1 cellular context compared by ENCODE assay signal in the genomic region with DNA sequence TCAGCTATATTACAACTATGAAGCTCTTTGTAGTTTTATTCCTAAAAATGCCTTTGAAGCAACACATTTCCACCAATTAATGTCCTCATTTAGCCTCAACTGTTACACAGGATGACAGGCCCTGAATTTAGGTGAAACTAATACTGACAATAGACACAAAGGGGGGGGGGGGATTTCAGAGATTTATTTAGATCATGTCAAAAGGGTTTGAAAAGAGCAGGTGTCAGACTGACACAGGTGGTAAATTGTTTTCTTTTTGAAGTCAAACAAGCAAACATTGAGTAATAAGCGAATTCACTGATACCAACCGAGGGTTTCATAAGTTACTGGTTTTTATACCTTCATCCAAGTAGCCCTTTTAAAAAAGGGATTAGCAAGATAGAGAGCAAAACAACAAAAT.
TF ChIP-seq lines count a peak whose summit lies in the region.

No MANE protein-coding gene starts in this region.

TF ChIP-seq in GM12878, 131 proteins besides CTCF, POLR2A, EP300 and RAD21 (continued from another document and continues in another):
- TF ChIP-seq, protein P1, sequence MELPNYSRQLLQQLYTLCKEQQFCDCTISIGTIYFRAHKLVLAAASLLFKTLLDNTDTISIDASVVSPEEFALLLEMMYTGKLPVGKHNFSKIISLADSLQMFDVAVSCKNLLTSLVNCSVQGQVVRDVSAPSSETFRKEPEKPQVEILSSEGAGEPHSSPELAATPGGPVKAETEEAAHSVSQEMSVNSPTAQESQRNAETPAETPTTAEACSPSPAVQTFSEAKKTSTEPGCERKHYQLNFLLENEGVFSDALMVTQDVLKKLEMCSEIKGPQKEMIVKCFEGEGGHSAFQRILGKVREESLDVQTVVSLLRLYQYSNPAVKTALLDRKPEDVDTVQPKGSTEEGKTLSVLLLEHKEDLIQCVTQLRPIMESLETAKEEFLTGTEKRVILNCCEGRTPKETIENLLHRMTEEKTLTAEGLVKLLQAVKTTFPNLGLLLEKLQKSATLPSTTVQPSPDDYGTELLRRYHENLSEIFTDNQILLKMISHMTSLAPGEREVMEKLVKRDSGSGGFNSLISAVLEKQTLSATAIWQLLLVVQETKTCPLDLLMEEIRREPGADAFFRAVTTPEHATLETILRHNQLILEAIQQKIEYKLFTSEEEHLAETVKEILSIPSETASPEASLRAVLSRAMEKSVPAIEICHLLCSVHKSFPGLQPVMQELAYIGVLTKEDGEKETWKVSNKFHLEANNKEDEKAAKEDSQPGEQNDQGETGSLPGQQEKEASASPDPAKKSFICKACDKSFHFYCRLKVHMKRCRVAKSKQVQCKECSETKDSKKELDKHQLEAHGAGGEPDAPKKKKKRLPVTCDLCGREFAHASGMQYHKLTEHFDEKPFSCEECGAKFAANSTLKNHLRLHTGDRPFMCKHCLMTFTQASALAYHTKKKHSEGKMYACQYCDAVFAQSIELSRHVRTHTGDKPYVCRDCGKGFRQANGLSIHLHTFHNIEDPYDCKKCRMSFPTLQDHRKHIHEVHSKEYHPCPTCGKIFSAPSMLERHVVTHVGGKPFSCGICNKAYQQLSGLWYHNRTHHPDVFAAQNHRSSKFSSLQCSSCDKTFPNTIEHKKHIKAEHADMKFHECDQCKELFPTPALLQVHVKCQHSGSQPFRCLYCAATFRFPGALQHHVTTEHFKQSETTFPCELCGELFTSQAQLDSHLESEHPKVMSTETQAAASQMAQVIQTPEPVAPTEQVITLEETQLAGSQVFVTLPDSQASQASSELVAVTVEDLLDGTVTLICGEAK (IDR thresholded peaks at IDR 0.05; ENCODE audit: borderline replicate concordance), result no peak
- TF ChIP-seq POLR2AphosphoS2 (IDR thresholded peaks at IDR 0.05; ENCODE audit: low read depth, low read length), result no peak
- TF ChIP-seq, protein P2, sequence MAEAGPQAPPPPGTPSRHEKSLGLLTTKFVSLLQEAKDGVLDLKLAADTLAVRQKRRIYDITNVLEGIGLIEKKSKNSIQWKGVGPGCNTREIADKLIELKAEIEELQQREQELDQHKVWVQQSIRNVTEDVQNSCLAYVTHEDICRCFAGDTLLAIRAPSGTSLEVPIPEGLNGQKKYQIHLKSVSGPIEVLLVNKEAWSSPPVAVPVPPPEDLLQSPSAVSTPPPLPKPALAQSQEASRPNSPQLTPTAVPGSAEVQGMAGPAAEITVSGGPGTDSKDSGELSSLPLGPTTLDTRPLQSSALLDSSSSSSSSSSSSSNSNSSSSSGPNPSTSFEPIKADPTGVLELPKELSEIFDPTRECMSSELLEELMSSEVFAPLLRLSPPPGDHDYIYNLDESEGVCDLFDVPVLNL (IDR thresholded peaks at IDR 0.05; ENCODE audit: low read depth, low read length), result no peak
- TF ChIP-seq MEF2B (IDR thresholded peaks at IDR 0.05; ENCODE audit: partially characterized antibody, poor library complexity, severe bottlenecking), result peak; percentile 42
- no peak for TF ChIP-seq ZNF274 (IDR thresholded peaks at IDR 0.05; ENCODE audit: insufficient read depth, insufficient read length)
- no peak for TF ChIP-seq HCFC1 (IDR thresholded peaks at IDR 0.05; ENCODE audit: low read length)
- TF ChIP-seq ASH2L (IDR thresholded peaks at IDR 0.05; ENCODE audit: borderline replicate concordance, low read depth), result no peak
- TF ChIP-seq, protein P3, sequence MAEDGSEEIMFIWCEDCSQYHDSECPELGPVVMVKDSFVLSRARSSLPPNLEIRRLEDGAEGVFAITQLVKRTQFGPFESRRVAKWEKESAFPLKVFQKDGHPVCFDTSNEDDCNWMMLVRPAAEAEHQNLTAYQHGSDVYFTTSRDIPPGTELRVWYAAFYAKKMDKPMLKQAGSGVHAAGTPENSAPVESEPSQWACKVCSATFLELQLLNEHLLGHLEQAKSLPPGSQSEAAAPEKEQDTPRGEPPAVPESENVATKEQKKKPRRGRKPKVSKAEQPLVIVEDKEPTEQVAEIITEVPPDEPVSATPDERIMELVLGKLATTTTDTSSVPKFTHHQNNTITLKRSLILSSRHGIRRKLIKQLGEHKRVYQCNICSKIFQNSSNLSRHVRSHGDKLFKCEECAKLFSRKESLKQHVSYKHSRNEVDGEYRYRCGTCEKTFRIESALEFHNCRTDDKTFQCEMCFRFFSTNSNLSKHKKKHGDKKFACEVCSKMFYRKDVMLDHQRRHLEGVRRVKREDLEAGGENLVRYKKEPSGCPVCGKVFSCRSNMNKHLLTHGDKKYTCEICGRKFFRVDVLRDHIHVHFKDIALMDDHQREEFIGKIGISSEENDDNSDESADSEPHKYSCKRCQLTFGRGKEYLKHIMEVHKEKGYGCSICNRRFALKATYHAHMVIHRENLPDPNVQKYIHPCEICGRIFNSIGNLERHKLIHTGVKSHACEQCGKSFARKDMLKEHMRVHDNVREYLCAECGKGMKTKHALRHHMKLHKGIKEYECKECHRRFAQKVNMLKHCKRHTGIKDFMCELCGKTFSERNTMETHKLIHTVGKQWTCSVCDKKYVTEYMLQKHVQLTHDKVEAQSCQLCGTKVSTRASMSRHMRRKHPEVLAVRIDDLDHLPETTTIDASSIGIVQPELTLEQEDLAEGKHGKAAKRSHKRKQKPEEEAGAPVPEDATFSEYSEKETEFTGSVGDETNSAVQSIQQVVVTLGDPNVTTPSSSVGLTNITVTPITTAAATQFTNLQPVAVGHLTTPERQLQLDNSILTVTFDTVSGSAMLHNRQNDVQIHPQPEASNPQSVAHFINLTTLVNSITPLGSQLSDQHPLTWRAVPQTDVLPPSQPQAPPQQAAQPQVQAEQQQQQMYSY (CRISPR knock-in tag; IDR thresholded peaks at IDR 0.05), result no peak
- no peak for TF ChIP-seq HDAC6 (IDR thresholded peaks at IDR 0.05; ENCODE audit: unreplicated experiment)
- TF ChIP-seq CHD1 (IDR thresholded peaks at IDR 0.05; ENCODE audit: low read depth, low read length), result no peak
- TF ChIP-seq NBN (IDR thresholded peaks at IDR 0.05), result no peak
- TF ChIP-seq TCF7 (IDR thresholded peaks at IDR 0.05; ENCODE audit: borderline replicate concordance), result peak; percentile 71
- no peak for TF ChIP-seq NR2C2 (IDR thresholded peaks at IDR 0.05; ENCODE audit: borderline replicate concordance, control insufficient read depth, insufficient read length, low read depth)
- TF ChIP-seq RBBP5 (conservative IDR thresholded peaks at IDR 0.05), result no peak
- no peak for TF ChIP-seq BRCA1 (IDR thresholded peaks at IDR 0.05; ENCODE audit: low read depth, low read length)
- TF ChIP-seq CREM (IDR thresholded peaks at IDR 0.05; ENCODE audit: low read depth), result peak; percentile 46; the same call in 1 of the 2 replicates
- TF ChIP-seq MYB (IDR thresholded peaks at IDR 0.05; ENCODE audit: borderline replicate concordance, low read depth, low read length), result no peak
- TF ChIP-seq CBX3 (IDR thresholded peaks at IDR 0.05; ENCODE audit: borderline replicate concordance, low read depth), result no peak
- TF ChIP-seq, protein P4, sequence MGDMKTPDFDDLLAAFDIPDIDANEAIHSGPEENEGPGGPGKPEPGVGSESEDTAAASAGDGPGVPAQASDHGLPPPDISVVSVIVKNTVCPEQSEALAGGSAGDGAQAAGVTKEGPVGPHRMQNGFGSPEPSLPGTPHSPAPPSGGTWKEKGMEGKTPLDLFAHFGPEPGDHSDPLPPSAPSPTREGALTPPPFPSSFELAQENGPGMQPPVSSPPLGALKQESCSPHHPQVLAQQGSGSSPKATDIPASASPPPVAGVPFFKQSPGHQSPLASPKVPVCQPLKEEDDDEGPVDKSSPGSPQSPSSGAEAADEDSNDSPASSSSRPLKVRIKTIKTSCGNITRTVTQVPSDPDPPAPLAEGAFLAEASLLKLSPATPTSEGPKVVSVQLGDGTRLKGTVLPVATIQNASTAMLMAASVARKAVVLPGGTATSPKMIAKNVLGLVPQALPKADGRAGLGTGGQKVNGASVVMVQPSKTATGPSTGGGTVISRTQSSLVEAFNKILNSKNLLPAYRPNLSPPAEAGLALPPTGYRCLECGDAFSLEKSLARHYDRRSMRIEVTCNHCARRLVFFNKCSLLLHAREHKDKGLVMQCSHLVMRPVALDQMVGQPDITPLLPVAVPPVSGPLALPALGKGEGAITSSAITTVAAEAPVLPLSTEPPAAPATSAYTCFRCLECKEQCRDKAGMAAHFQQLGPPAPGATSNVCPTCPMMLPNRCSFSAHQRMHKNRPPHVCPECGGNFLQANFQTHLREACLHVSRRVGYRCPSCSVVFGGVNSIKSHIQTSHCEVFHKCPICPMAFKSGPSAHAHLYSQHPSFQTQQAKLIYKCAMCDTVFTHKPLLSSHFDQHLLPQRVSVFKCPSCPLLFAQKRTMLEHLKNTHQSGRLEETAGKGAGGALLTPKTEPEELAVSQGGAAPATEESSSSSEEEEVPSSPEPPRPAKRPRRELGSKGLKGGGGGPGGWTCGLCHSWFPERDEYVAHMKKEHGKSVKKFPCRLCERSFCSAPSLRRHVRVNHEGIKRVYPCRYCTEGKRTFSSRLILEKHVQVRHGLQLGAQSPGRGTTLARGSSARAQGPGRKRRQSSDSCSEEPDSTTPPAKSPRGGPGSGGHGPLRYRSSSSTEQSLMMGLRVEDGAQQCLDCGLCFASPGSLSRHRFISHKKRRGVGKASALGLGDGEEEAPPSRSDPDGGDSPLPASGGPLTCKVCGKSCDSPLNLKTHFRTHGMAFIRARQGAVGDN (IDR thresholded peaks at IDR 0.05), result no peak; the same call in 1 of the 2 replicates
- TF ChIP-seq EGR1 (IDR thresholded peaks at IDR 0.05; ENCODE audit: borderline replicate concordance in 1 of 2, low read depth in 2 of 2, low read length in 2 of 2), result no peak
- TF ChIP-seq, protein P5, sequence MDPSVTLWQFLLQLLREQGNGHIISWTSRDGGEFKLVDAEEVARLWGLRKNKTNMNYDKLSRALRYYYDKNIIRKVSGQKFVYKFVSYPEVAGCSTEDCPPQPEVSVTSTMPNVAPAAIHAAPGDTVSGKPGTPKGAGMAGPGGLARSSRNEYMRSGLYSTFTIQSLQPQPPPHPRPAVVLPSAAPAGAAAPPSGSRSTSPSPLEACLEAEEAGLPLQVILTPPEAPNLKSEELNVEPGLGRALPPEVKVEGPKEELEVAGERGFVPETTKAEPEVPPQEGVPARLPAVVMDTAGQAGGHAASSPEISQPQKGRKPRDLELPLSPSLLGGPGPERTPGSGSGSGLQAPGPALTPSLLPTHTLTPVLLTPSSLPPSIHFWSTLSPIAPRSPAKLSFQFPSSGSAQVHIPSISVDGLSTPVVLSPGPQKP (IDR thresholded peaks at IDR 0.05; ENCODE audit: low read depth, low read length), result no peak
- TF ChIP-seq NFXL1 (IDR thresholded peaks at IDR 0.05; ENCODE audit: borderline replicate concordance), result no peak
- TF ChIP-seq, protein P6, sequence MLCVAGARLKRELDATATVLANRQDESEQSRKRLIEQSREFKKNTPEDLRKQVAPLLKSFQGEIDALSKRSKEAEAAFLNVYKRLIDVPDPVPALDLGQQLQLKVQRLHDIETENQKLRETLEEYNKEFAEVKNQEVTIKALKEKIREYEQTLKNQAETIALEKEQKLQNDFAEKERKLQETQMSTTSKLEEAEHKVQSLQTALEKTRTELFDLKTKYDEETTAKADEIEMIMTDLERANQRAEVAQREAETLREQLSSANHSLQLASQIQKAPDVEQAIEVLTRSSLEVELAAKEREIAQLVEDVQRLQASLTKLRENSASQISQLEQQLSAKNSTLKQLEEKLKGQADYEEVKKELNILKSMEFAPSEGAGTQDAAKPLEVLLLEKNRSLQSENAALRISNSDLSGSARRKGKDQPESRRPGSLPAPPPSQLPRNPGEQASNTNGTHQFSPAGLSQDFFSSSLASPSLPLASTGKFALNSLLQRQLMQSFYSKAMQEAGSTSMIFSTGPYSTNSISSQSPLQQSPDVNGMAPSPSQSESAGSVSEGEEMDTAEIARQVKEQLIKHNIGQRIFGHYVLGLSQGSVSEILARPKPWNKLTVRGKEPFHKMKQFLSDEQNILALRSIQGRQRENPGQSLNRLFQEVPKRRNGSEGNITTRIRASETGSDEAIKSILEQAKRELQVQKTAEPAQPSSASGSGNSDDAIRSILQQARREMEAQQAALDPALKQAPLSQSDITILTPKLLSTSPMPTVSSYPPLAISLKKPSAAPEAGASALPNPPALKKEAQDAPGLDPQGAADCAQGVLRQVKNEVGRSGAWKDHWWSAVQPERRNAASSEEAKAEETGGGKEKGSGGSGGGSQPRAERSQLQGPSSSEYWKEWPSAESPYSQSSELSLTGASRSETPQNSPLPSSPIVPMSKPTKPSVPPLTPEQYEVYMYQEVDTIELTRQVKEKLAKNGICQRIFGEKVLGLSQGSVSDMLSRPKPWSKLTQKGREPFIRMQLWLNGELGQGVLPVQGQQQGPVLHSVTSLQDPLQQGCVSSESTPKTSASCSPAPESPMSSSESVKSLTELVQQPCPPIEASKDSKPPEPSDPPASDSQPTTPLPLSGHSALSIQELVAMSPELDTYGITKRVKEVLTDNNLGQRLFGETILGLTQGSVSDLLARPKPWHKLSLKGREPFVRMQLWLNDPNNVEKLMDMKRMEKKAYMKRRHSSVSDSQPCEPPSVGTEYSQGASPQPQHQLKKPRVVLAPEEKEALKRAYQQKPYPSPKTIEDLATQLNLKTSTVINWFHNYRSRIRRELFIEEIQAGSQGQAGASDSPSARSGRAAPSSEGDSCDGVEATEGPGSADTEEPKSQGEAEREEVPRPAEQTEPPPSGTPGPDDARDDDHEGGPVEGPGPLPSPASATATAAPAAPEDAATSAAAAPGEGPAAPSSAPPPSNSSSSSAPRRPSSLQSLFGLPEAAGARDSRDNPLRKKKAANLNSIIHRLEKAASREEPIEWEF (IDR thresholded peaks at IDR 0.05; ENCODE audit: insufficient replicate concordance, low read depth, low read length), result no peak
- no peak for TF ChIP-seq ZNF384 (IDR thresholded peaks at IDR 0.05; ENCODE audit: borderline replicate concordance, low read depth, low read length)
- TF ChIP-seq ZBED1 (IDR thresholded peaks at IDR 0.05; ENCODE audit: borderline replicate concordance), result peak; percentile 33; the same call in 1 of the 2 replicates
- TF ChIP-seq STAT1 (conservative IDR thresholded peaks at IDR 0.05), result no peak
- TF ChIP-seq, protein P7, sequence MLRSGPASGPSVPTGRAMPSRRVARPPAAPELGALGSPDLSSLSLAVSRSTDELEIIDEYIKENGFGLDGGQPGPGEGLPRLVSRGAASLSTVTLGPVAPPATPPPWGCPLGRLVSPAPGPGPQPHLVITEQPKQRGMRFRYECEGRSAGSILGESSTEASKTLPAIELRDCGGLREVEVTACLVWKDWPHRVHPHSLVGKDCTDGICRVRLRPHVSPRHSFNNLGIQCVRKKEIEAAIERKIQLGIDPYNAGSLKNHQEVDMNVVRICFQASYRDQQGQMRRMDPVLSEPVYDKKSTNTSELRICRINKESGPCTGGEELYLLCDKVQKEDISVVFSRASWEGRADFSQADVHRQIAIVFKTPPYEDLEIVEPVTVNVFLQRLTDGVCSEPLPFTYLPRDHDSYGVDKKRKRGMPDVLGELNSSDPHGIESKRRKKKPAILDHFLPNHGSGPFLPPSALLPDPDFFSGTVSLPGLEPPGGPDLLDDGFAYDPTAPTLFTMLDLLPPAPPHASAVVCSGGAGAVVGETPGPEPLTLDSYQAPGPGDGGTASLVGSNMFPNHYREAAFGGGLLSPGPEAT (IDR thresholded peaks at IDR 0.05; ENCODE audit: low read depth), result peak; percentile 58; the same call in 1 of the 2 replicates
- peak; percentile 32; the same call in 1 of the 2 replicates for TF ChIP-seq GABPA (IDR thresholded peaks at IDR 0.05; ENCODE audit: low read depth)
- no peak for TF ChIP-seq SIN3A (IDR thresholded peaks at IDR 0.05; ENCODE audit: low read depth, low read length)
